In the genomic region with DNA sequence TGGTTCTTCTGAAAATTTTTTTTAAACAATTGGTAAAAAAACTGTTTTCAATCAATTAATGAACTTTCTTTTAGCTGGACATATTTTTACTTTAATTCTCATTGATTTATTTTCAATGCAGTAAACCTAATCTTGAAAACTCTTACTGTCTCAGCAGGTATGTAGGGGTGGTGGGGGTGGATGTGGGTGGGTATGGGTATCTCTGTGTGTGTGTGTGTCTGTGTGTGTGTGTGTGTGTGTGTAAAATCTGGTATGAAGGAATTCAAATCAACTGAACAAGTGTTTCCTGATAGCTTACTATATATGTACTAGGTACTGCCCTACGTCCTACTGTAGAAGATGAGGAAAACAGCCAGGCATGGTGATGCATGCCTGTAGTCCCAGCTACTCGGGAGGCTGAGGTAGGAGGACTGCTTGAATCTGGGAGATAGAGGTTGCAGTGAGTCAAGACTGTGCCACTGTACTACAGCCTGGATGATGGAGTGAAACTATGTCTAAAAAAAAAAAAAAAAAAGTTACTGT, we compare ENCODE assay signal across 1 cellular context.
TF ChIP-seq lines count a peak whose summit lies in the region.

No MANE protein-coding gene starts in this region.

TF ChIP-seq in GM23338, 12 proteins besides CTCF, POLR2A, EP300 and RAD21:
- TF ChIP-seq, protein P1, sequence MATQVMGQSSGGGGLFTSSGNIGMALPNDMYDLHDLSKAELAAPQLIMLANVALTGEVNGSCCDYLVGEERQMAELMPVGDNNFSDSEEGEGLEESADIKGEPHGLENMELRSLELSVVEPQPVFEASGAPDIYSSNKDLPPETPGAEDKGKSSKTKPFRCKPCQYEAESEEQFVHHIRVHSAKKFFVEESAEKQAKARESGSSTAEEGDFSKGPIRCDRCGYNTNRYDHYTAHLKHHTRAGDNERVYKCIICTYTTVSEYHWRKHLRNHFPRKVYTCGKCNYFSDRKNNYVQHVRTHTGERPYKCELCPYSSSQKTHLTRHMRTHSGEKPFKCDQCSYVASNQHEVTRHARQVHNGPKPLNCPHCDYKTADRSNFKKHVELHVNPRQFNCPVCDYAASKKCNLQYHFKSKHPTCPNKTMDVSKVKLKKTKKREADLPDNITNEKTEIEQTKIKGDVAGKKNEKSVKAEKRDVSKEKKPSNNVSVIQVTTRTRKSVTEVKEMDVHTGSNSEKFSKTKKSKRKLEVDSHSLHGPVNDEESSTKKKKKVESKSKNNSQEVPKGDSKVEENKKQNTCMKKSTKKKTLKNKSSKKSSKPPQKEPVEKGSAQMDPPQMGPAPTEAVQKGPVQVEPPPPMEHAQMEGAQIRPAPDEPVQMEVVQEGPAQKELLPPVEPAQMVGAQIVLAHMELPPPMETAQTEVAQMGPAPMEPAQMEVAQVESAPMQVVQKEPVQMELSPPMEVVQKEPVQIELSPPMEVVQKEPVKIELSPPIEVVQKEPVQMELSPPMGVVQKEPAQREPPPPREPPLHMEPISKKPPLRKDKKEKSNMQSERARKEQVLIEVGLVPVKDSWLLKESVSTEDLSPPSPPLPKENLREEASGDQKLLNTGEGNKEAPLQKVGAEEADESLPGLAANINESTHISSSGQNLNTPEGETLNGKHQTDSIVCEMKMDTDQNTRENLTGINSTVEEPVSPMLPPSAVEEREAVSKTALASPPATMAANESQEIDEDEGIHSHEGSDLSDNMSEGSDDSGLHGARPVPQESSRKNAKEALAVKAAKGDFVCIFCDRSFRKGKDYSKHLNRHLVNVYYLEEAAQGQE (IDR thresholded peaks at IDR 0.05; ENCODE audit: unreplicated experiment) = no peak
- TF ChIP-seq ZNF114 (CRISPR knock-in tag; IDR thresholded peaks at IDR 0.05) = no peak
- no peak for TF ChIP-seq POLR2AphosphoS5 (IDR thresholded peaks at IDR 0.05; ENCODE audit: low read depth)
- no peak for TF ChIP-seq ZNF331 (CRISPR knock-in tag; IDR thresholded peaks at IDR 0.05; ENCODE audit: low read depth)
- no peak for TF ChIP-seq CREB1 (CRISPR knock-in tag; IDR thresholded peaks at IDR 0.05; ENCODE audit: low read depth)
- TF ChIP-seq STAT1 (IDR thresholded peaks at IDR 0.05; ENCODE audit: unreplicated experiment) = no peak
- TF ChIP-seq EZH2phosphoT487 (IDR thresholded peaks at IDR 0.05; ENCODE audit: unreplicated experiment) = no peak
- TF ChIP-seq NANOG (IDR thresholded peaks at IDR 0.05; ENCODE audit: borderline replicate concordance) = no peak
- no peak for TF ChIP-seq JUNB (IDR thresholded peaks at IDR 0.05; ENCODE audit: unreplicated experiment)
- TF ChIP-seq, protein P2, sequence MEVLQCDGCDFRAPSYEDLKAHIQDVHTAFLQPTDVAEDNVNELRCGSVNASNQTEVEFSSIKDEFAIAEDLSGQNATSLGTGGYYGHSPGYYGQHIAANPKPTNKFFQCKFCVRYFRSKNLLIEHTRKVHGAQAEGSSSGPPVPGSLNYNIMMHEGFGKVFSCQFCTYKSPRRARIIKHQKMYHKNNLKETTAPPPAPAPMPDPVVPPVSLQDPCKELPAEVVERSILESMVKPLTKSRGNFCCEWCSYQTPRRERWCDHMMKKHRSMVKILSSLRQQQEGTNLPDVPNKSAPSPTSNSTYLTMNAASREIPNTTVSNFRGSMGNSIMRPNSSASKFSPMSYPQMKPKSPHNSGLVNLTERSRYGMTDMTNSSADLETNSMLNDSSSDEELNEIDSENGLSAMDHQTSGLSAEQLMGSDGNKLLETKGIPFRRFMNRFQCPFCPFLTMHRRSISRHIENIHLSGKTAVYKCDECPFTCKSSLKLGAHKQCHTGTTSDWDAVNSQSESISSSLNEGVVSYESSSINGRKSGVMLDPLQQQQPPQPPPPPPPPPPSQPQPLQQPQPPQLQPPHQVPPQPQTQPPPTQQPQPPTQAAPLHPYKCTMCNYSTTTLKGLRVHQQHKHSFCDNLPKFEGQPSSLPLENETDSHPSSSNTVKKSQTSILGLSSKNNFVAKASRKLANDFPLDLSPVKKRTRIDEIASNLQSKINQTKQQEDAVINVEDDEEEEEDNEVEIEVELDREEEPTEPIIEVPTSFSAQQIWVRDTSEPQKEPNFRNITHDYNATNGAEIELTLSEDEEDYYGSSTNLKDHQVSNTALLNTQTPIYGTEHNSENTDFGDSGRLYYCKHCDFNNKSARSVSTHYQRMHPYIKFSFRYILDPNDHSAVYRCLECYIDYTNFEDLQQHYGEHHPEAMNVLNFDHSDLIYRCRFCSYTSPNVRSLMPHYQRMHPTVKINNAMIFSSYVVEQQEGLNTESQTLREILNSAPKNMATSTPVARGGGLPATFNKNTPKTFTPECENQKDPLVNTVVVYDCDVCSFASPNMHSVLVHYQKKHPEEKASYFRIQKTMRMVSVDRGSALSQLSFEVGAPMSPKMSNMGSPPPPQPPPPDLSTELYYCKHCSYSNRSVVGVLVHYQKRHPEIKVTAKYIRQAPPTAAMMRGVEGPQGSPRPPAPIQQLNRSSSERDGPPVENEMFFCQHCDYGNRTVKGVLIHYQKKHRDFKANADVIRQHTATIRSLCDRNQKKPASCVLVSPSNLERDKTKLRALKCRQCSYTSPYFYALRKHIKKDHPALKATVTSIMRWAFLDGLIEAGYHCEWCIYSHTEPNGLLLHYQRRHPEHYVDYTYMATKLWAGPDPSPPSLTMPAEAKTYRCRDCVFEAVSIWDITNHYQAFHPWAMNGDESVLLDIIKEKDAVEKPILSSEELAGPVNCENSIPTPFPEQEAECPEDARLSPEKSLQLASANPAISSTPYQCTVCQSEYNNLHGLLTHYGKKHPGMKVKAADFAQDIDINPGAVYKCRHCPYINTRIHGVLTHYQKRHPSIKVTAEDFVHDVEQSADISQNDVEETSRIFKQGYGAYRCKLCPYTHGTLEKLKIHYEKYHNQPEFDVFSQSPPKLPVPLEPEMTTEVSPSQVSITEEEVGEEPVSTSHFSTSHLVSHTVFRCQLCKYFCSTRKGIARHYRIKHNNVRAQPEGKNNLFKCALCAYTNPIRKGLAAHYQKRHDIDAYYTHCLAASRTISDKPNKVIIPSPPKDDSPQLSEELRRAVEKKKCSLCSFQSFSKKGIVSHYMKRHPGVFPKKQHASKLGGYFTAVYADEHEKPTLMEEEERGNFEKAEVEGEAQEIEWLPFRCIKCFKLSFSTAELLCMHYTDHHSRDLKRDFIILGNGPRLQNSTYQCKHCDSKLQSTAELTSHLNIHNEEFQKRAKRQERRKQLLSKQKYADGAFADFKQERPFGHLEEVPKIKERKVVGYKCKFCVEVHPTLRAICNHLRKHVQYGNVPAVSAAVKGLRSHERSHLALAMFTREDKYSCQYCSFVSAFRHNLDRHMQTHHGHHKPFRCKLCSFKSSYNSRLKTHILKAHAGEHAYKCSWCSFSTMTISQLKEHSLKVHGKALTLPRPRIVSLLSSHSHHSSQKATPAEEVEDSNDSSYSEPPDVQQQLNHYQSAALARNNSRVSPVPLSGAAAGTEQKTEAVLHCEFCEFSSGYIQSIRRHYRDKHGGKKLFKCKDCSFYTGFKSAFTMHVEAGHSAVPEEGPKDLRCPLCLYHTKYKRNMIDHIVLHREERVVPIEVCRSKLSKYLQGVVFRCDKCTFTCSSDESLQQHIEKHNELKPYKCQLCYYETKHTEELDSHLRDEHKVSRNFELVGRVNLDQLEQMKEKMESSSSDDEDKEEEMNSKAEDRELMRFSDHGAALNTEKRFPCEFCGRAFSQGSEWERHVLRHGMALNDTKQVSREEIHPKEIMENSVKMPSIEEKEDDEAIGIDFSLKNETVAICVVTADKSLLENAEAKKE (CRISPR knock-in tag; IDR thresholded peaks at IDR 0.05) = no peak
- TF ChIP-seq, protein P3, sequence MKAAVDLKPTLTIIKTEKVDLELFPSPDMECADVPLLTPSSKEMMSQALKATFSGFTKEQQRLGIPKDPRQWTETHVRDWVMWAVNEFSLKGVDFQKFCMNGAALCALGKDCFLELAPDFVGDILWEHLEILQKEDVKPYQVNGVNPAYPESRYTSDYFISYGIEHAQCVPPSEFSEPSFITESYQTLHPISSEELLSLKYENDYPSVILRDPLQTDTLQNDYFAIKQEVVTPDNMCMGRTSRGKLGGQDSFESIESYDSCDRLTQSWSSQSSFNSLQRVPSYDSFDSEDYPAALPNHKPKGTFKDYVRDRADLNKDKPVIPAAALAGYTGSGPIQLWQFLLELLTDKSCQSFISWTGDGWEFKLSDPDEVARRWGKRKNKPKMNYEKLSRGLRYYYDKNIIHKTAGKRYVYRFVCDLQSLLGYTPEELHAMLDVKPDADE (IDR thresholded peaks at IDR 0.05) = no peak
- no peak for TF ChIP-seq EZH2 (IDR thresholded peaks at IDR 0.05; ENCODE audit: low read depth, unreplicated experiment)
